ENCODE assay signal across 1 cellular context in the genomic region with DNA sequence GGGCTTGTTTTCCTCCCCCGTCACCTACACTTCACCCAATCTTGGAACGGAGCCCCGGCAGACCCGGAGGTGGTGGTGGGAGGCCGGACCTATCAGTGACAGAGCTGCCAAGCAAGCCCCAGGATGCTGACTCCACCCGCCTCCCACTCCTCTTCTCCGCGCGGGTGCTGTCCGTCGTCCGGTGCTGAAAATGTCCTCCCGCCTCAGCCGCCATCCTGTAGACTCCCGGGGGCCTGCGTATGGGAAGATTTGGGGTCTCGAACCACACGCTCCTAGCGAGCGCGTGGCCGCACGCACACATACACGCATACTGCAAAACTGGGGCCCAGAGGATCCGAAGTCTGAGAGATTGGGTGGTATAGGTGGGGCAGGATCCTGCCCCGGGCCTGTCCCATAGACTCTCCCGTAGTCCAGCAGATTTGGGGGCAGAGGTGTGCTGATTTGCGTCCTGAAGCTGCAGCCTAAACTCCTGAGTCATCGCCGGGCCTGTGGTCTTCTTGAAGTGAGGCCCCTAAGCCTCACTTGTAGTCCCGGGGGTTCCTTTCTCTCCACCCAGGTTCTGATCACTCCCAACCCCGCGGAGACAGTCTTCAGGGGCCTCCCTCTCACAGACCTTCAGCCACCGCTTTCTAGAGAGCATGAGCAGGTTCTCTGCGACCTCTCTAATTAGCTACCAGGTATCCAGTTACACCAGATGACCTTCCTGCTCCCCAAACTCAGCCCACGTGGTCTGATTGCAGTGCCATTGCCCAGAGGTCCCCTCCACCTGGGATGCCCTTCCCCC.
TF ChIP-seq lines count a peak whose summit lies in the region.

No MANE protein-coding gene starts in this region.

TF ChIP-seq in A549, 52 proteins besides CTCF, POLR2A, EP300 and RAD21 (continued from another document):
- TF ChIP-seq HOXB5 (CRISPR knock-in tag; IDR thresholded peaks at IDR 0.05): no peak
- 0 out of 2 replicates have a peak, but pooled peaks have one; percentile 44 for TF ChIP-seq KDM1A (IDR thresholded peaks at IDR 0.05; ENCODE audit: low read depth)
- TF ChIP-seq HDAC2 (IDR thresholded peaks at IDR 0.05): no peak
- TF ChIP-seq, protein P1, sequence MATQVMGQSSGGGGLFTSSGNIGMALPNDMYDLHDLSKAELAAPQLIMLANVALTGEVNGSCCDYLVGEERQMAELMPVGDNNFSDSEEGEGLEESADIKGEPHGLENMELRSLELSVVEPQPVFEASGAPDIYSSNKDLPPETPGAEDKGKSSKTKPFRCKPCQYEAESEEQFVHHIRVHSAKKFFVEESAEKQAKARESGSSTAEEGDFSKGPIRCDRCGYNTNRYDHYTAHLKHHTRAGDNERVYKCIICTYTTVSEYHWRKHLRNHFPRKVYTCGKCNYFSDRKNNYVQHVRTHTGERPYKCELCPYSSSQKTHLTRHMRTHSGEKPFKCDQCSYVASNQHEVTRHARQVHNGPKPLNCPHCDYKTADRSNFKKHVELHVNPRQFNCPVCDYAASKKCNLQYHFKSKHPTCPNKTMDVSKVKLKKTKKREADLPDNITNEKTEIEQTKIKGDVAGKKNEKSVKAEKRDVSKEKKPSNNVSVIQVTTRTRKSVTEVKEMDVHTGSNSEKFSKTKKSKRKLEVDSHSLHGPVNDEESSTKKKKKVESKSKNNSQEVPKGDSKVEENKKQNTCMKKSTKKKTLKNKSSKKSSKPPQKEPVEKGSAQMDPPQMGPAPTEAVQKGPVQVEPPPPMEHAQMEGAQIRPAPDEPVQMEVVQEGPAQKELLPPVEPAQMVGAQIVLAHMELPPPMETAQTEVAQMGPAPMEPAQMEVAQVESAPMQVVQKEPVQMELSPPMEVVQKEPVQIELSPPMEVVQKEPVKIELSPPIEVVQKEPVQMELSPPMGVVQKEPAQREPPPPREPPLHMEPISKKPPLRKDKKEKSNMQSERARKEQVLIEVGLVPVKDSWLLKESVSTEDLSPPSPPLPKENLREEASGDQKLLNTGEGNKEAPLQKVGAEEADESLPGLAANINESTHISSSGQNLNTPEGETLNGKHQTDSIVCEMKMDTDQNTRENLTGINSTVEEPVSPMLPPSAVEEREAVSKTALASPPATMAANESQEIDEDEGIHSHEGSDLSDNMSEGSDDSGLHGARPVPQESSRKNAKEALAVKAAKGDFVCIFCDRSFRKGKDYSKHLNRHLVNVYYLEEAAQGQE (IDR thresholded peaks at IDR 0.05): peak; percentile 98
- TF ChIP-seq HOXB13 (CRISPR knock-in tag; IDR thresholded peaks at IDR 0.05; ENCODE audit: low read depth): no peak
- TF ChIP-seq FOSL2 (IDR thresholded peaks at IDR 0.05): no peak
- TF ChIP-seq FOSL2 (CRISPR knock-in tag; IDR thresholded peaks at IDR 0.05): no peak
- TF ChIP-seq, protein P2, sequence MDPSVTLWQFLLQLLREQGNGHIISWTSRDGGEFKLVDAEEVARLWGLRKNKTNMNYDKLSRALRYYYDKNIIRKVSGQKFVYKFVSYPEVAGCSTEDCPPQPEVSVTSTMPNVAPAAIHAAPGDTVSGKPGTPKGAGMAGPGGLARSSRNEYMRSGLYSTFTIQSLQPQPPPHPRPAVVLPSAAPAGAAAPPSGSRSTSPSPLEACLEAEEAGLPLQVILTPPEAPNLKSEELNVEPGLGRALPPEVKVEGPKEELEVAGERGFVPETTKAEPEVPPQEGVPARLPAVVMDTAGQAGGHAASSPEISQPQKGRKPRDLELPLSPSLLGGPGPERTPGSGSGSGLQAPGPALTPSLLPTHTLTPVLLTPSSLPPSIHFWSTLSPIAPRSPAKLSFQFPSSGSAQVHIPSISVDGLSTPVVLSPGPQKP (IDR thresholded peaks at IDR 0.05; ENCODE audit: low read depth, low read length): no peak
- no peak for TF ChIP-seq SMC3 (IDR thresholded peaks at IDR 0.05)
- no peak for TF ChIP-seq RARB (CRISPR knock-in tag; IDR thresholded peaks at IDR 0.05)
- TF ChIP-seq, protein P3, sequence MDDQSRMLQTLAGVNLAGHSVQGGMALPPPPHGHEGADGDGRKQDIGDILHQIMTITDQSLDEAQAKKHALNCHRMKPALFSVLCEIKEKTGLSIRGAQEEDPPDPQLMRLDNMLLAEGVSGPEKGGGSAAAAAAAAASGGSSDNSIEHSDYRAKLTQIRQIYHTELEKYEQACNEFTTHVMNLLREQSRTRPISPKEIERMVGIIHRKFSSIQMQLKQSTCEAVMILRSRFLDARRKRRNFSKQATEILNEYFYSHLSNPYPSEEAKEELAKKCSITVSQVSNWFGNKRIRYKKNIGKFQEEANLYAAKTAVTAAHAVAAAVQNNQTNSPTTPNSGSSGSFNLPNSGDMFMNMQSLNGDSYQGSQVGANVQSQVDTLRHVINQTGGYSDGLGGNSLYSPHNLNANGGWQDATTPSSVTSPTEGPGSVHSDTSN (IDR thresholded peaks at IDR 0.05): no peak
- TF ChIP-seq, protein P4, sequence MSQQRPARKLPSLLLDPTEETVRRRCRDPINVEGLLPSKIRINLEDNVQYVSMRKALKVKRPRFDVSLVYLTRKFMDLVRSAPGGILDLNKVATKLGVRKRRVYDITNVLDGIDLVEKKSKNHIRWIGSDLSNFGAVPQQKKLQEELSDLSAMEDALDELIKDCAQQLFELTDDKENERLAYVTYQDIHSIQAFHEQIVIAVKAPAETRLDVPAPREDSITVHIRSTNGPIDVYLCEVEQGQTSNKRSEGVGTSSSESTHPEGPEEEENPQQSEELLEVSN (IDR thresholded peaks at IDR 0.05; ENCODE audit: borderline replicate concordance, low read depth): peak; percentile 28; the same call in 1 of the 2 replicates
- TF ChIP-seq RNF2 (IDR thresholded peaks at IDR 0.05; ENCODE audit: borderline replicate concordance, low read depth): no peak
- TF ChIP-seq ZSCAN20 (CRISPR knock-in tag; IDR thresholded peaks at IDR 0.05): peak; percentile 48; the same call in 1 of the 2 replicates
- TF ChIP-seq ATOH8 (CRISPR knock-in tag; IDR thresholded peaks at IDR 0.05; ENCODE audit: low read depth): no peak
- TF ChIP-seq, protein P5, sequence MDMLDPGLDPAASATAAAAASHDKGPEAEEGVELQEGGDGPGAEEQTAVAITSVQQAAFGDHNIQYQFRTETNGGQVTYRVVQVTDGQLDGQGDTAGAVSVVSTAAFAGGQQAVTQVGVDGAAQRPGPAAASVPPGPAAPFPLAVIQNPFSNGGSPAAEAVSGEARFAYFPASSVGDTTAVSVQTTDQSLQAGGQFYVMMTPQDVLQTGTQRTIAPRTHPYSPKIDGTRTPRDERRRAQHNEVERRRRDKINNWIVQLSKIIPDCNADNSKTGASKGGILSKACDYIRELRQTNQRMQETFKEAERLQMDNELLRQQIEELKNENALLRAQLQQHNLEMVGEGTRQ (IDR thresholded peaks at IDR 0.05): no peak
- TF ChIP-seq JUN (IDR thresholded peaks at IDR 0.05): 0 out of 5 replicates have a peak, but pooled peaks of 1 of the 2 experiments have one; percentile 7
